ENCODE assay signal across 14 cellular contexts in genomic region chr4:48722509-48723446, GRCh38. TPM values are rescaled to one million over a fixed set of nuclear protein-coding genes. Genes with fewer than 3 reads are reported as not detected.
DNase-seq lines count a peak whose midpoint lies in the region; ATAC-seq, FAIRE-seq and TF ChIP-seq lines count a peak whose summit lies in the region.
"Had no signal": no experiment of that assay in that cellular context is flagged by ENCODE, and none has a peak within 500 bp of the region (broad histone marks: within the 10 kb centered on the region; RNA-seq: fewer than 3 reads in every experiment).

No MANE protein-coding gene starts in this region.

- ATAC-seq in left cardiac atrium, result no peak
- no peak for ATAC-seq in HepG2
- no peak for ATAC-seq in GM21447 (IDR thresholded peaks at IDR 0.05; ENCODE audit: unreplicated experiment)
- ATAC-seq: gastroesophageal sphincter, PC-3 had no signal

- H3K36me3 ChIP-seq in left ventricle myocardium inferior (no peaks in the 10 kb centered on the region), HepG2 (replicated peaks in 1 of 2; ENCODE audit: control insufficient read depth in 1 of 2, insufficient read depth in 2 of 2, low read length in 2 of 2) (no peaks in the 10 kb centered on the region), mesenchymal stem cell (ENCODE audit: control insufficient read depth in 1 of 2, insufficient read depth in 2 of 2, low read depth in 1 of 2, low read length in 2 of 2) (no peaks in the 10 kb centered on the region), spleen (no peaks in the 10 kb centered on the region)
- H3K36me3 ChIP-seq: gastroesophageal sphincter, prostate gland had no signal

- H2BK5ac ChIP-seq in mesenchymal stem cell (ENCODE audit: low read depth, low read length, poor library complexity, severe bottlenecking), result no peak overlapping the region

- no peak overlapping the region for H3K9ac ChIP-seq in HepG2 (ENCODE audit: insufficient read depth, low read depth, low read length)
- H3K9ac ChIP-seq in mesenchymal stem cell (ENCODE audit: low read length), result no peak overlapping the region

- no peak for TF ChIP-seq EP300 in HepG2 (IDR thresholded peaks at IDR 0.05; ENCODE audit: low read depth in 2 of 2, low read length in 2 of 2)
- no peak for TF ChIP-seq EP300 in HepG2 (CRISPR knock-in tag; IDR thresholded peaks at IDR 0.05; ENCODE audit: borderline replicate concordance)

- TF ChIP-seq POLR2A in HepG2 (IDR thresholded peaks at IDR 0.05; ENCODE audit: insufficient read depth in 1 of 2, low read depth in 2 of 2, low read length in 2 of 2), result no peak
- no peak for TF ChIP-seq POLR2A in spleen (IDR thresholded peaks at IDR 0.05)

- CTCF ChIA-PET in HepG2 (lab: Yijun Ruan, JAX; ENCODE audit: low intra/inter-chr PET ratio, low total read pairs), result no interaction called here

- H3K27ac ChIP-seq in left ventricle myocardium inferior (replicated peaks), result peak overlapping the region; percentile 67
- no peak overlapping the region for H3K27ac ChIP-seq in HepG2 (ENCODE audit: extremely low read length, insufficient read depth, low read length)
- no peak overlapping the region for H3K27ac ChIP-seq in mesenchymal stem cell (ENCODE audit: low read length, poor library complexity, severe bottlenecking)
- H3K27ac ChIP-seq in spleen, result peak overlapping the region in 4 of 8 donors; percentile 11 to 59 (median 25)
- H3K27ac ChIP-seq: gastroesophageal sphincter, prostate gland had no signal

- no peak for TF ChIP-seq RAD21 in HepG2 (CRISPR knock-in tag; IDR thresholded peaks at IDR 0.05)

- no peak overlapping the region for H3K18ac ChIP-seq in mesenchymal stem cell (ENCODE audit: low read depth in 1 of 2, low read length in 2 of 2)

- peaks cover 33% of the 10 kb centered on the region for H3K79me2 ChIP-seq in HepG2 (ENCODE audit: insufficient read depth, low read length)

- H3K9me3 ChIP-seq in left ventricle myocardium inferior (replicated peaks) (no peaks in the 10 kb centered on the region), HepG2 (ENCODE audit: low read length) (no peaks in the 10 kb centered on the region), mesenchymal stem cell (ENCODE audit: control insufficient read depth, low read length) (no peaks in the 10 kb centered on the region), spleen (peaks cover 0 to 2% (median 0%) of the 10 kb centered on the region in 8 donors)
- H3K9me3 ChIP-seq: gastroesophageal sphincter, prostate gland had no signal

- no peak overlapping the region for H2BK12ac ChIP-seq in mesenchymal stem cell (ENCODE audit: low read length in 2 of 2)

- no peak overlapping the region for H2BK15ac ChIP-seq in mesenchymal stem cell (ENCODE audit: low read depth, poor library complexity, severe bottlenecking)

- H3K4me1 ChIP-seq in left ventricle myocardium inferior, result peaks cover 62% of the 10 kb centered on the region
- H3K4me1 ChIP-seq in HepG2 (ENCODE audit: insufficient read depth, low read length), result peaks cover 47% of the 10 kb centered on the region
- peaks cover 5% of the 10 kb centered on the region for H3K4me1 ChIP-seq in mesenchymal stem cell (ENCODE audit: control insufficient read depth, insufficient read depth, low read depth, low read length)
- peaks cover 7 to 72% (median 31%) of the 10 kb centered on the region in 6 donors for H3K4me1 ChIP-seq in spleen

- intact Hi-C loops in left ventricle myocardium inferior (cut with micrococcal nuclease) (no loop called here), left cardiac atrium (cut with DNase I) (no loop called here), HepG2 (cut with micrococcal nuclease; ENCODE audit: unreplicated experiment) (no loop called here), spleen (cut with DNase I; ENCODE audit: low total_unique reads) (no loop called here)

- H3K27me3 ChIP-seq in left ventricle myocardium inferior (ENCODE audit: low read depth), result no peaks in the 10 kb centered on the region
- no peaks in the 10 kb centered on the region for H3K27me3 ChIP-seq in HepG2 (ENCODE audit: control insufficient read depth in 1 of 2, insufficient read depth in 2 of 2, low read length in 2 of 2)
- no peaks in the 10 kb centered on the region for H3K27me3 ChIP-seq in mesenchymal stem cell (ENCODE audit: control insufficient read depth in 1 of 2, insufficient read depth in 1 of 2, low read length in 2 of 2)
- H3K27me3 ChIP-seq in spleen (replicated peaks in 1 of 7), result no peaks in the 10 kb centered on the region
- H3K27me3 ChIP-seq: gastroesophageal sphincter had no signal

- no peak for TF ChIP-seq CTCF in left ventricle myocardium inferior (IDR thresholded peaks at IDR 0.05; ENCODE audit: borderline replicate concordance)
- TF ChIP-seq CTCF in astrocyte of the cerebellum (IDR thresholded peaks at IDR 0.05; ENCODE audit: low read depth, low read length, missing control alignments), result no peak
- TF ChIP-seq CTCF in HepG2 (CRISPR knock-in tag; IDR thresholded peaks at IDR 0.05), result no peak
- TF ChIP-seq CTCF in spleen (IDR thresholded peaks at IDR 0.05 in 8 of 11, conservative IDR thresholded peaks at IDR 0.05 in 3 of 11), result no peak

- H3K79me1 ChIP-seq in mesenchymal stem cell (replicated peaks; ENCODE audit: low read length, poor library complexity, severe bottlenecking), result peaks cover 7% of the 10 kb centered on the region

- no peak for FAIRE-seq in HepG2 (lab: Jason Lieb, UNC)

- H2BK120ac ChIP-seq in mesenchymal stem cell (ENCODE audit: low read depth, low read length), result no peak overlapping the region

- DNase-seq in left ventricle myocardium inferior, result no peak
- DNase-seq in left cardiac atrium, result no peak
- peak; percentile 33 for DNase-seq in astrocyte of the cerebellum (ENCODE audit: low read depth)
- no peak for DNase-seq in HepG2 (ENCODE audit: low spot score)
- no peak for DNase-seq in mesenchymal stem cell
- no peak for DNase-seq in activated gamma-delta T cell (lab: John Stamatoyannopoulos, UW)
- no peak for DNase-seq in spleen
- DNase-seq: ACHN, NCI-H187 treated with DMSO at 0.1 percent for 48 hours, NCI-H526 treated with DMSO at 0.1 percent for 48 hours, PC-3 had no signal

- in situ Hi-C loops in astrocyte of the cerebellum (cut with HindIII; ENCODE audit: low sequenced_read_pairs) (no loop called here), HepG2 (cut with HindIII; ENCODE audit: extremely low pct_ligation_motif_present, low pct_unique_long_range_greater_than_20kb) (no loop called here)

- H3K23ac ChIP-seq in mesenchymal stem cell (ENCODE audit: low read length in 2 of 2), result no peak overlapping the region

- H3K4me3 ChIP-seq in left ventricle myocardium inferior (no peak overlapping the region), astrocyte of the cerebellum (ENCODE audit: low read depth, low read length) (no peak overlapping the region), HepG2 (replicated peaks in 1 of 3; ENCODE audit: insufficient read depth in 1 of 3, low read depth in 2 of 3, low read length in 3 of 3) (no peak overlapping the region), mesenchymal stem cell (ENCODE audit: insufficient read depth in 1 of 2, low read depth in 1 of 2, low read length in 2 of 2) (no peak overlapping the region), spleen (no peak overlapping the region)
- H3K4me3 ChIP-seq: gastroesophageal sphincter, prostate gland had no signal

- no peak overlapping the region for H3K14ac ChIP-seq in mesenchymal stem cell (ENCODE audit: low read length in 2 of 2)

- no peak overlapping the region for H2AFZ ChIP-seq in HepG2 (ENCODE audit: low read length)
- H2AFZ ChIP-seq in mesenchymal stem cell (ENCODE audit: low read depth, low read length), result no peak overlapping the region

- 83% methylated on average over 5 of the region's 5 CpGs for WGBS in HepG2 (ENCODE audit: low lambda C conversion rate)
- 75% methylated on average over 5 of the region's 5 CpGs for WGBS in mesenchymal stem cell
- WGBS in spleen, 5 donors, result 64 to 69% (median 66%) methylated on average over 5 of the region's 5 CpGs

- POLR2A ChIA-PET in HepG2 (lab: Yijun Ruan, JAX), result no interaction called here

- H3K4me2 ChIP-seq in HepG2 (ENCODE audit: low read depth, low read length), result no peak overlapping the region
- H3K4me2 ChIP-seq in mesenchymal stem cell (ENCODE audit: low read length, poor library complexity, severe bottlenecking), result no peak overlapping the region

- no peak overlapping the region for H3K4ac ChIP-seq in mesenchymal stem cell (ENCODE audit: low read depth in 1 of 2, low read length in 2 of 2)

- H4K20me1 ChIP-seq in HepG2 (ENCODE audit: insufficient read depth, low read length), result peaks cover 5% of the 10 kb centered on the region; the same call in 1 of the 2 replicates

- BruUV-seq in HepG2 (replicated peaks; lab: Mats Ljungman, UMichigan), result no TSS peak

- H4K8ac ChIP-seq in mesenchymal stem cell (ENCODE audit: low read length), result no peak overlapping the region

- H4K91ac ChIP-seq in mesenchymal stem cell (ENCODE audit: low read length), result no peak overlapping the region

- no peak overlapping the region for H2AK5ac ChIP-seq in mesenchymal stem cell (ENCODE audit: low read length, severe bottlenecking)

RNA-seq across cellular contexts. Expression of gene FRYL, which starts 57.3 kb away (rescaled TPM):
- total RNA-seq in left ventricle myocardium inferior (33.2 TPM), left cardiac atrium (10 to 100 TPM; 38.8 to 41.3 TPM), HepG2 (2016; rRNA removed; fragmentation: Illumina TruSeq; extraction: Trizol) (19.6 and 28.4 TPM in 2 replicates), spleen (100 to 1,000 TPM in 4 of 7 donors, 10 to 100 TPM in 3; 88.7 to 118 (median 101) TPM)
- total RNA-seq in HepG2 (2016; cell fraction: cytosol; rRNA removed; fragmentation: Illumina TruSeq; extraction: Trizol; ENCODE audit: low read depth), result 4.5 and 6.9 TPM in 2 replicates
- total RNA-seq in HepG2 (2016; cell fraction: insoluble cytoplasmic fraction; rRNA removed; fragmentation: Illumina TruSeq; extraction: Trizol), result 20.0 and 28.7 TPM in 2 replicates
- 5.6 and 7.2 TPM in 2 replicates for total RNA-seq in HepG2 (2016; cell fraction: membrane; rRNA removed; fragmentation: Illumina TruSeq; extraction: Trizol)
- 57.5 and 66.0 TPM in 2 replicates for total RNA-seq in HepG2 (2016; cell fraction: nucleus; rRNA removed; fragmentation: Illumina TruSeq; extraction: Trizol)
- polyA plus RNA-seq in HepG2 (2011; rRNA removed) (7.8 and 9.7 TPM in 2 replicates), spleen (10 to 100 TPM; 14.2 to 16.1 (median 14.6) TPM)
- polyA plus RNA-seq in HepG2 (2011; cell fraction: cytosol; rRNA removed), result 2.5 and 4.4 TPM in 2 replicates
- polyA plus RNA-seq in HepG2 (2011; cell fraction: nucleus; rRNA removed), result 12.2 and 12.3 TPM in 2 replicates
- polyA plus RNA-seq in HepG2 (2012), result 7.0 and 7.6 TPM in 2 replicates
- polyA plus RNA-seq in HepG2 (2016; cell fraction: cytosol; fragmentation: Illumina TruSeq; extraction: Trizol; ENCODE audit: low read depth), result 0.57 and 0.58 TPM in 2 replicates
- polyA plus RNA-seq in HepG2 (2016; cell fraction: insoluble cytoplasmic fraction; fragmentation: Illumina TruSeq; extraction: Trizol; ENCODE audit: low read depth), result 9.9 and 12.5 TPM in 2 replicates
- 1.2 and 1.7 TPM in 2 replicates for polyA plus RNA-seq in HepG2 (2016; cell fraction: membrane; fragmentation: Illumina TruSeq; extraction: Trizol; ENCODE audit: low read depth)
- polyA plus RNA-seq in HepG2 (2016; cell fraction: nucleus; fragmentation: Illumina TruSeq; extraction: Trizol; ENCODE audit: insufficient read depth, low read depth), result 21.6 and 24.9 TPM in 2 replicates
- 27.4 and 29.3 TPM in 2 replicates for polyA minus RNA-seq in HepG2 (2011; rRNA and poly(A)+ RNA removed; ENCODE audit: low replicate concordance)
- 12.0 and 18.5 TPM in 2 replicates for polyA minus RNA-seq in HepG2 (2011; cell fraction: cytosol; rRNA and poly(A)+ RNA removed)
- 177 and 185 TPM in 2 replicates for polyA minus RNA-seq in HepG2 (2011; cell fraction: nucleus; rRNA and poly(A)+ RNA removed)
- polyA plus RNA-seq in mesenchymal stem cell (2013, experiment 1 of 2), result 6.3 TPM
- 6.6 TPM for polyA plus RNA-seq in mesenchymal stem cell (2013, experiment 2 of 2)
